In genomic region chr2:18988557-18989232, GRCh38 we compare ENCODE assay signal across 1 cellular context.
TF ChIP-seq lines count a peak whose summit lies in the region.

No MANE protein-coding gene starts in this region.

TF ChIP-seq in H1, 55 proteins besides CTCF, POLR2A, EP300 and RAD21 (continued from another document):
- TF ChIP-seq CBX8 (IDR thresholded peaks at IDR 0.05; ENCODE audit: borderline replicate concordance, low read depth, low read length) (no peak), YY1 (IDR thresholded peaks at IDR 0.05; ENCODE audit: low read depth, low read length) (no peak), BRCA1 (IDR thresholded peaks at IDR 0.05; ENCODE audit: low read depth, low read length) (no peak), ATF3 (IDR thresholded peaks at IDR 0.05; ENCODE audit: insufficient read depth, low read depth, low read length) (no peak), SP4 (IDR thresholded peaks at IDR 0.05; ENCODE audit: low read length) (no peak), JUN (IDR thresholded peaks at IDR 0.05; ENCODE audit: low read depth, low read length) (no peak), TEAD4 (IDR thresholded peaks at IDR 0.05; ENCODE audit: low read depth, low read length) (no peak), HDAC6 (IDR thresholded peaks at IDR 0.05; ENCODE audit: low read depth, low read length) (no peak), BCL11A (IDR thresholded peaks at IDR 0.05; ENCODE audit: low read depth in 2 of 2, low read length in 2 of 2) (no peak), CBX5 (IDR thresholded peaks at IDR 0.05; ENCODE audit: low read depth, low read length) (no peak)
